In genomic region chr4:182680196-182680771, GRCh38 we compare ENCODE assay signal across 26 cellular contexts.
DNase-seq lines count a peak whose midpoint lies in the region; ATAC-seq, FAIRE-seq and TF ChIP-seq lines count a peak whose summit lies in the region.
"Had no signal": no experiment of that assay in that cellular context is flagged by ENCODE, and none has a peak within 500 bp of the region (broad histone marks: within the 10 kb centered on the region; RNA-seq: fewer than 3 reads in every experiment).

No MANE protein-coding gene starts in this region.

- H2AFZ ChIP-seq in GM23338, result no peak overlapping the region
- H2AFZ ChIP-seq: hepatocyte, PC-9 had no signal

- no peaks in the 10 kb centered on the region; the same call in 2 of the 3 replicates for H3K4me1 Mint-ChIP-seq in GM23338
- H3K4me1 Mint-ChIP-seq: naive thymus-derived CD8-positive, alpha-beta T cell; T-helper 17 cell had no signal

- no peak overlapping the region for H3K4me3 Mint-ChIP-seq in GM23338
- H3K4me3 Mint-ChIP-seq: H9; naive thymus-derived CD8-positive, alpha-beta T cell; T-helper 17 cell had no signal

- no peaks in the 10 kb centered on the region for H3F3A ChIP-seq in GM23338 (replicated peaks; ENCODE audit: low read depth)

- H3K9me3 ChIP-seq in right atrium auricular region, result no peaks in the 10 kb centered on the region
- no peaks in the 10 kb centered on the region for H3K9me3 ChIP-seq in pancreas
- H3K9me3 ChIP-seq: A549, BLaER1, testis had no signal

- H3K27me3 Mint-ChIP-seq in GM23338 (ENCODE audit: insufficient read depth, low read depth, poor library complexity), result peaks cover 2% of the 10 kb centered on the region

- H3K9me3 Mint-ChIP-seq in GM23338, result no peaks in the 10 kb centered on the region
- H3K9me3 Mint-ChIP-seq: H9; naive thymus-derived CD8-positive, alpha-beta T cell had no signal

- 78 to 85% methylated on average over 16 of the region's 16 CpGs for WGBS in lower leg skin, 2 donors
- 79 to 81% methylated on average over 16 of the region's 16 CpGs for WGBS in pancreas, 2 donors

- H3K4me3 ChIP-seq in GM23338, result no peak overlapping the region
- peak overlapping the region in 39 of 59 donors; percentile 0 to 52 (median 29) for H3K4me3 ChIP-seq in dorsolateral prefrontal cortex
- H3K4me3 ChIP-seq in right atrium auricular region, result peak overlapping the region; percentile 16 to 23
- peak overlapping the region; percentile 4 for H3K4me3 ChIP-seq in rectal smooth muscle tissue (ENCODE audit: low read length)
- H3K4me3 ChIP-seq in lower leg skin (ENCODE audit: low read depth, poor library complexity, severe bottlenecking), result no peak overlapping the region
- H3K4me3 ChIP-seq in pancreas, result no peak overlapping the region
- H3K4me3 ChIP-seq: A549, BLaER1, hepatocyte, PC-9, testis had no signal

- H3K36me3 ChIP-seq in GM23338 (ENCODE audit: insufficient read depth) (no peaks in the 10 kb centered on the region; the same call in 1 of the 2 replicates), right atrium auricular region (no peaks in the 10 kb centered on the region), rectal smooth muscle tissue (ENCODE audit: control insufficient read depth, insufficient read depth, low read length) (no peaks in the 10 kb centered on the region), pancreas (no peaks in the 10 kb centered on the region)
- H3K36me3 ChIP-seq: BLaER1, WERI-Rb-1 had no signal

- no peak for TF ChIP-seq CTCF in GM23338 (conservative IDR thresholded peaks at IDR 0.05; ENCODE audit: low read depth in 2 of 2)
- no peak for TF ChIP-seq CTCF in dorsolateral prefrontal cortex (IDR thresholded peaks at IDR 0.05 in 54 of 56, conservative IDR thresholded peaks at IDR 0.05 in 2 of 56; ENCODE audit: low read depth in 1 of 56, partially characterized antibody in 56 of 56)
- no peak for TF ChIP-seq CTCF in right atrium auricular region (IDR thresholded peaks at IDR 0.05)
- no peak for TF ChIP-seq CTCF in lower leg skin (IDR thresholded peaks at IDR 0.05)
- TF ChIP-seq CTCF in pancreas (IDR thresholded peaks at IDR 0.05), result no peak

- H3K27me3 ChIP-seq in GM23338 (ENCODE audit: insufficient read depth), result no peaks in the 10 kb centered on the region
- H3K27me3 ChIP-seq in dorsolateral prefrontal cortex, result peaks cover 0 to 5% (median 0%) of the 10 kb centered on the region in 45 donors
- no peaks in the 10 kb centered on the region for H3K27me3 ChIP-seq in right atrium auricular region
- no peaks in the 10 kb centered on the region for H3K27me3 ChIP-seq in rectal smooth muscle tissue (ENCODE audit: control insufficient read depth, insufficient read depth, low read length)
- H3K27me3 ChIP-seq in pancreas, result no peaks in the 10 kb centered on the region
- H3K27me3 ChIP-seq: BLaER1, hepatocyte, testis had no signal

- H3K4me2 ChIP-seq in GM23338, result no peak overlapping the region
- H3K4me2 ChIP-seq: A549, BLaER1, hepatocyte, KMS-11, PC-9 had no signal

- intact Hi-C loops in dorsolateral prefrontal cortex (cut with DNase I) (no loop called here), lower leg skin (cut with DNase I; ENCODE audit: low total_unique reads) (no loop called here), pancreas (cut with DNase I) (no loop called here)

- TF ChIP-seq POLR2A in lower leg skin (IDR thresholded peaks at IDR 0.05), result no peak

- ATAC-seq in GM23338, result no peak
- ATAC-seq in left lobe of liver, result no peak
- no peak for ATAC-seq in pancreas
- ATAC-seq: A549; naive thymus-derived CD8-positive, alpha-beta T cell; T-helper 17 cell had no signal

- H3K9me2 ChIP-seq in GM23338 (ENCODE audit: insufficient read depth), result no peaks in the 10 kb centered on the region

- no peak for FAIRE-seq in pancreas (lab: Jason Lieb, UNC)
- FAIRE-seq: A549 had no signal

- no peak overlapping the region; the same call in 1 of the 2 replicates for H3K27ac Mint-ChIP-seq in GM23338
- H3K27ac Mint-ChIP-seq: naive thymus-derived CD8-positive, alpha-beta T cell; T-helper 17 cell had no signal

- H3K36me3 Mint-ChIP-seq in GM23338 (ENCODE audit: low read depth), result no peaks in the 10 kb centered on the region; the same call in 2 of the 3 replicates
- H3K36me3 Mint-ChIP-seq: naive thymus-derived CD8-positive, alpha-beta T cell had no signal

- H3K79me2 ChIP-seq in GM23338 (replicated peaks; ENCODE audit: insufficient read depth), result no peaks in the 10 kb centered on the region
- H3K79me2 ChIP-seq: hepatocyte had no signal

- DNase-seq in GM23338 (ENCODE audit: low spot score) (no peak), dorsolateral prefrontal cortex (no peak), right atrium auricular region (ENCODE audit: low spot score) (no peak), left lobe of liver (ENCODE audit: low spot score) (no peak), lower leg skin (ENCODE audit: low spot score in 2 of 2) (no peak), iPS-NIHi7 (ENCODE audit: extremely low spot score) (no peak), pancreas (no peak)
- DNase-seq: activated CD4-positive, alpha-beta T cell treated with anti-CD3 and anti-CD28 coated beads, Interleukin-2, amount 50 U/mL, for 4 hours; activated gamma-delta T cell; activated T-cell treated with anti-CD3 and anti-CD28 coated beads for 4 hours; amniotic stem cell; cerebellar nuclear complex; EL; H9; mesendoderm; naive thymus-derived CD8-positive, alpha-beta T cell; NCI-H187 treated with DMSO at 0.1 percent for 48 hours; PC-9; T-helper 17 cell; testis; WERI-Rb-1 had no signal

- H3K9ac ChIP-seq in rectal smooth muscle tissue (ENCODE audit: low read length), result no peak overlapping the region
- H3K9ac ChIP-seq: BLaER1, KMS-11 had no signal

- 0 out of 2 replicates have a peak, but pooled peaks cover 3% of the 10 kb centered on the region for H4K20me1 ChIP-seq in GM23338 (replicated peaks; ENCODE audit: insufficient read depth)
- H4K20me1 ChIP-seq: BLaER1 had no signal

- H3K4me1 ChIP-seq in GM23338 (ENCODE audit: insufficient read depth) (no peaks in the 10 kb centered on the region), right atrium auricular region (peaks cover 0 to 15% of the 10 kb centered on the region in 2 donors), rectal smooth muscle tissue (ENCODE audit: control insufficient read depth, insufficient read depth, low read length) (peaks cover 3% of the 10 kb centered on the region), pancreas (no peaks in the 10 kb centered on the region)
- H3K4me1 ChIP-seq: A549, BLaER1, testis had no signal

- H3K27ac ChIP-seq in GM23338 (ENCODE audit: low read depth) (peak overlapping the region; percentile 57; the same call in 1 of the 2 replicates), dorsolateral prefrontal cortex (no peak overlapping the region), right atrium auricular region (peak overlapping the region in 1 of 2 donors; percentile 79), rectal smooth muscle tissue (ENCODE audit: low read depth, low read length) (no peak overlapping the region), pancreas (no peak overlapping the region)
- H3K27ac ChIP-seq: A549, BLaER1, hepatocyte, KMS-11, PC-9, testis, WERI-Rb-1 had no signal

TF ChIP-seq in GM23338, 12 proteins besides CTCF, POLR2A, EP300 and RAD21 (continues in another document):
- TF ChIP-seq POLR2AphosphoS5 (IDR thresholded peaks at IDR 0.05; ENCODE audit: low read depth), result no peak

Comparison
In these comparisons a context has a peak if more than half of its experiments do, and no peak if none do; other contexts are left out.
1. H3K4me3 ChIP-seq: peak in dorsolateral prefrontal cortex (39 of 59), right atrium auricular region (2 of 2) and rectal smooth muscle tissue (single experiment); none in GM23338 (single experiment), lower leg skin (single experiment) and pancreas (0 of 4).